25 cellular contexts compared by ENCODE assay signal in the genomic region with DNA sequence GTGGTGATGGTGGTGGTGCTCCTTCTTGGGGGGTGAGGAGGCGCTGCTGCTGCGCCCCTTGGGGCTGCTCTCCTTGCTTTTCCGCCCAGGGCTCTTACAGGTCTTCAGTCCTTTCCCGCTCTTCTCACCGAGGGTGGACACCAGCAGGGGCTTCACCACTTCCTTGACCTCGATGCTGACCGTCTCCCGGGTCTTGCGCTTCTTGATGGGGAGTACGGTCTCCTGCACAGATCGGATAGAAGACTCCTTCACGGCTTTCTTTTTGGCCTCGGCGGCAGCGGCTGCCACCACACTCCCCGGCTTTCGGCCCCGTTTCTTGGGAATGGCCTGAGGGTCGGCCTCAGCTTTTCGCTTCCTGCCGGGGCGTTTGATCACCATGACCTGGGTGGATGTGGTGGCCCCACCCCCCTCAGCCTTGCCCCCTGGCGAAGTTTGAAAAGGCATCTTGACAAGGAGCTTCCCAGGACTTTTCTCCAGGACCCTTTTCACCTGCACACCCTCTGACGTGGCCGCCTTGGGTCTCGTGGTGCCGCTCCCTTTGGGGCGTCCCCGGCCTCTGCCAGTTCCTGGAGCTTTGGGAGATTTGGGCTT. TPM values are rescaled to one million over a fixed set of nuclear protein-coding genes. Genes with fewer than 3 reads are reported as not detected.
DNase-seq lines count a peak whose midpoint lies in the region; FAIRE-seq and TF ChIP-seq lines count a peak whose summit lies in the region.
"Had no signal": no experiment of that assay in that cellular context is flagged by ENCODE, and none has a peak within 500 bp of the region (broad histone marks: within the 10 kb centered on the region; RNA-seq: fewer than 3 reads in every experiment).

No MANE protein-coding gene starts in this region.

- DNase-seq in MCF 10A (ENCODE audit: unreplicated experiment), result no peak
- DNase-seq in breast epithelium (ENCODE audit: low spot score in 2 of 2), result no peak
- DNase-seq in tibial nerve (ENCODE audit: low spot score in 2 of 2), result no peak
- no peak for DNase-seq in glutamatergic neuron
- no peak for DNase-seq in activated effector memory CD4-positive, alpha-beta T cell treated with anti-CD3 and anti-CD28 coated beads, Interleukin-2, amount 50 U/mL, for 16 hours
- DNase-seq in GM19239 (ENCODE audit: insufficient read length, low spot score), result no peak
- DNase-seq: ACHN, BE2C, GM23248, H7, Karpas-422, MV-4-11, NCI-H1105, NCI-H1436 treated with DMSO at 0.1 percent for 48 hours, NCI-H187 treated with DMSO at 0.1 percent for 48 hours, NCI-H2107, NCI-H446, NCI-H524 treated with DMSO at 0.1 percent for 48 hours, OCI-M1, SJCRH30 had no signal

- no peaks in the 10 kb centered on the region for H3K4me1 Mint-ChIP-seq in MCF 10A (ENCODE audit: insufficient read depth, unreplicated experiment)
- peaks cover 24% of the 10 kb centered on the region for H3K4me1 Mint-ChIP-seq in glutamatergic neuron (ENCODE audit: low read depth, unreplicated experiment)
- H3K4me1 Mint-ChIP-seq: CD14-positive monocyte had no signal

- H3K9me3 Mint-ChIP-seq in MCF 10A (ENCODE audit: unreplicated experiment) (no peaks in the 10 kb centered on the region), glutamatergic neuron (ENCODE audit: unreplicated experiment) (peaks cover 2% of the 10 kb centered on the region)

- no peak overlapping the region for H3K27ac ChIP-seq in breast epithelium
- peak overlapping the region; percentile 55 for H3K27ac ChIP-seq in angular gyrus (ENCODE audit: low read depth, low read length)
- peak overlapping the region; percentile 46 for H3K27ac ChIP-seq in layer of hippocampus (ENCODE audit: low read depth, low read length)
- peak overlapping the region in 3 of 4 donors; percentile 34 to 67 (median 43) for H3K27ac ChIP-seq in tibial nerve
- H3K27ac ChIP-seq: 22Rv1, GM23248, SJCRH30 had no signal

- H3K4me1 ChIP-seq in breast epithelium (no peaks in the 10 kb centered on the region), tibial nerve (peaks cover 0 to 54% (median 0%) of the 10 kb centered on the region in 4 donors)
- H3K4me1 ChIP-seq: BE2C, SJCRH30 had no signal

- H3K4me3 Mint-ChIP-seq in MCF 10A (ENCODE audit: unreplicated experiment) (no peak overlapping the region), glutamatergic neuron (ENCODE audit: unreplicated experiment) (no peak overlapping the region)
- H3K4me3 Mint-ChIP-seq: CD14-positive monocyte had no signal

- no peak for FAIRE-seq in GM19239 (lab: Jason Lieb, UNC)
- FAIRE-seq: D721Med had no signal

- H3K27me3 Mint-ChIP-seq in MCF 10A (ENCODE audit: insufficient read depth, unreplicated experiment) (peaks cover 66% of the 10 kb centered on the region), glutamatergic neuron (ENCODE audit: unreplicated experiment) (peaks cover 5% of the 10 kb centered on the region)

- CTCF ChIA-PET in MCF 10A (lab: Yijun Ruan, JAX), result interaction anchor here (0.5 to 5.6 kb wide), 5 partner anchors 12 to 47 kb away, joined by 3 to 29 read pairs (median 3); no protein-coding TSS in a partner anchor

- no peak overlapping the region for H3K27ac Mint-ChIP-seq in MCF 10A (ENCODE audit: low read depth, unreplicated experiment)
- no peak overlapping the region for H3K27ac Mint-ChIP-seq in glutamatergic neuron (ENCODE audit: unreplicated experiment)

- TF ChIP-seq EP300 in tibial nerve (IDR thresholded peaks at IDR 0.05), result no peak

- POLR2A ChIA-PET in MCF 10A (lab: Yijun Ruan, JAX), result interaction anchor here (0.6 kb wide), 2 partner anchors 9 to 16 kb away, joined by 3 read pairs; no protein-coding TSS in a partner anchor

- H3K27me3 ChIP-seq in breast epithelium (peaks cover 0 to 66% of the 10 kb centered on the region in 2 donors), layer of hippocampus (ENCODE audit: control insufficient read depth, insufficient read depth, low read length) (no peaks in the 10 kb centered on the region), tibial nerve (no peaks in the 10 kb centered on the region)
- H3K27me3 ChIP-seq: BE2C, SJCRH30 had no signal

- H3K36me3 ChIP-seq in breast epithelium, result no peaks in the 10 kb centered on the region
- peaks cover 0 to 34% (median 0%) of the 10 kb centered on the region in 3 donors for H3K36me3 ChIP-seq in tibial nerve

- intact Hi-C loops in MCF 10A (cut with micrococcal nuclease), result no loop called here
- intact Hi-C loops in breast epithelium (cut with DNase I; ENCODE audit: low total_unique reads), result no loop called here

- BruUV-seq in MCF 10A (replicated peaks; lab: Mats Ljungman, UMichigan), result TSS peak; percentile 44

- peaks cover 48% of the 10 kb centered on the region for H3K36me3 Mint-ChIP-seq in MCF 10A (ENCODE audit: insufficient read depth, unreplicated experiment)
- H3K36me3 Mint-ChIP-seq in glutamatergic neuron (ENCODE audit: unreplicated experiment), result no peaks in the 10 kb centered on the region

- TF ChIP-seq CTCF in MCF 10A (IDR thresholded peaks at IDR 0.05; ENCODE audit: unreplicated experiment) (no peak), breast epithelium (IDR thresholded peaks at IDR 0.05) (no peak), tibial nerve (IDR thresholded peaks at IDR 0.05) (no peak), glutamatergic neuron (IDR thresholded peaks at IDR 0.05; ENCODE audit: partially characterized antibody, unreplicated experiment) (no peak)

- H3K4me3 ChIP-seq in breast epithelium (no peak overlapping the region), tibial nerve (no peak overlapping the region)
- H3K4me3 ChIP-seq: GM23248, SJCRH30 had no signal

- H3K9me3 ChIP-seq in breast epithelium (no peaks in the 10 kb centered on the region), tibial nerve (no peaks in the 10 kb centered on the region)
- H3K9me3 ChIP-seq: BE2C, SJCRH30 had no signal

- WGBS in tibial nerve, 2 donors, result 89% methylated on average over 16 to 29 of the region's 29 CpGs

- TF ChIP-seq POLR2A in breast epithelium (IDR thresholded peaks at IDR 0.05) (no peak), tibial nerve (IDR thresholded peaks at IDR 0.05) (no peak)

RNA-seq across cellular contexts. Expression of gene IRAK1, which starts 11.1 kb away (rescaled TPM):
- total RNA-seq in MCF 10A (2022) (201 and 237 TPM in 2 replicates), breast epithelium (10 to 100 TPM; 43.7 to 66.2 (median 50.8) TPM), tibial nerve (100 to 1,000 TPM in 1 of 4 donors, 10 to 100 TPM in 3; 50.7 to 127 (median 64.4) TPM), glutamatergic neuron (ENCODE audit: unreplicated experiment) (60.3 TPM)

RNA-seq across cellular contexts. Expression of gene TMEM187, which starts 58.3 kb away (rescaled TPM):
- 9.3 and 10.9 TPM in 2 replicates for total RNA-seq in MCF 10A (2022)
- total RNA-seq in breast epithelium, result 10 to 100 TPM in 1 of 3 donors, 1 to 10 TPM in 2; 7.6 to 10.9 (median 8.2) TPM
- total RNA-seq in tibial nerve, result 10 to 100 TPM in 2 of 4 donors, 1 to 10 TPM in 2; 4.2 to 16.4 (median 9.6) TPM
- 6.7 TPM for total RNA-seq in glutamatergic neuron (ENCODE audit: unreplicated experiment)

RNA-seq across cellular contexts. Expression of gene HCFC1, which starts 59.2 kb away (rescaled TPM):
- total RNA-seq in MCF 10A (2022) (40.3 and 44.5 TPM in 2 replicates), breast epithelium (10 to 100 TPM; 20.2 to 23.0 (median 22.6) TPM), tibial nerve (10 to 100 TPM; 42.6 to 52.2 (median 48.9) TPM), glutamatergic neuron (ENCODE audit: unreplicated experiment) (84.0 TPM)

Comparison
In these comparisons a context has a peak if more than half of its experiments do, and no peak if none do; other contexts are left out.
1. H3K27ac ChIP-seq: peak in angular gyrus (single experiment), layer of hippocampus (single experiment) and tibial nerve (3 of 4); none in breast epithelium (0 of 2).